In the genomic region with DNA sequence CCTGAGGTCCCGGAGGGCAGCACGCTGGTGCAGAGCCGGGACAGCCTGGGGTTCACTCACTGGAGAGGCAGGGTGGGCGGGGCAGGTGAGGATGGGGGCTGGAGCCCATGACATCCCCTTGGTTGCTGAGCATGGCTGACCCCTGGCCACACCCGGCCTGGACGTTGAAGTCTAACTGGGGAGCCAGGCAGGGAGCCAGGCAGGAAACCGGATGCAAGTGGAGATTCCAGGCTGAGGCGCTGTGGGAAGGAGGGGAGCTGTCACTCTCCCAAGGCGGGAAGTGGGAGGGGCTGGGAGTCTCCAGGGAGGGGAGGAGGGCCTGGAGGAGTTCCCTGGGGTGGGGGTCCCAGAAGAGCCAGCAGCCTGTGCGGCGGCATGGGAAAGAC, we compare ENCODE assay signal across 8 cellular contexts. TPM values are rescaled to one million over a fixed set of nuclear protein-coding genes. Genes with fewer than 3 reads are reported as not detected.
DNase-seq lines count a peak whose midpoint lies in the region; ATAC-seq and TF ChIP-seq lines count a peak whose summit lies in the region.

No MANE protein-coding gene starts in this region.

- H3K27ac Mint-ChIP-seq in glutamatergic neuron (ENCODE audit: unreplicated experiment): peak overlapping the region; percentile 79
- H3K27ac Mint-ChIP-seq in stimulated activated naive CD8-positive, alpha-beta T cell treated with anti-CD3 and anti-CD28 coated beads, Interleukin-15, amount 100 ng/mL, for 72 hours: no peak overlapping the region

- H3K27me3 Mint-ChIP-seq in glutamatergic neuron (ENCODE audit: unreplicated experiment): peaks cover 5% of the 10 kb centered on the region
- H3K27me3 Mint-ChIP-seq in stimulated activated naive CD8-positive, alpha-beta T cell treated with anti-CD3 and anti-CD28 coated beads, Interleukin-15, amount 100 ng/mL, for 72 hours: no peaks in the 10 kb centered on the region

- no peaks in the 10 kb centered on the region for H3K27me3 ChIP-seq in osteoblast (ENCODE audit: insufficient read depth, low read length)

- no peaks in the 10 kb centered on the region for H4K20me1 ChIP-seq in osteoblast (ENCODE audit: insufficient read depth, low read length)

- no peaks in the 10 kb centered on the region for H3K36me3 Mint-ChIP-seq in glutamatergic neuron (ENCODE audit: unreplicated experiment)

- DNase-seq in GM03348 (ENCODE audit: low spot score) (peak; percentile 95), T1000 (lab: John Stamatoyannopoulos, UW) (peak; percentile 40), glutamatergic neuron (peak; percentile 46), osteoblast (ENCODE audit: insufficient read length, low spot score, missing footprints) (peak; percentile 99), NCI-H345 (lab: John Stamatoyannopoulos, UW) (no peak), MV-4-11 (lab: John Stamatoyannopoulos, UW) (no peak)
- no peak for DNase-seq in stimulated activated naive CD8-positive, alpha-beta T cell treated with anti-CD3 and anti-CD28 coated beads, Interleukin-15, amount 100 ng/mL, for 72 hours
- no peak for DNase-seq in activated CD8-positive, alpha-beta memory T cell treated with anti-CD3 and anti-CD28 coated beads, Interleukin-2, amount 50 U/mL, for 48 hours

- peak overlapping the region; percentile 83 for H2AFZ ChIP-seq in osteoblast (ENCODE audit: low read length)

- H3K9me3 ChIP-seq in osteoblast (ENCODE audit: low read depth, low read length): no peaks in the 10 kb centered on the region

- H3K79me2 ChIP-seq in osteoblast (ENCODE audit: insufficient read depth, low read length): peaks cover 3% of the 10 kb centered on the region

- TF ChIP-seq CTCF in glutamatergic neuron (IDR thresholded peaks at IDR 0.05; ENCODE audit: partially characterized antibody, unreplicated experiment) (no peak), osteoblast (IDR thresholded peaks at IDR 0.05; ENCODE audit: extremely low read depth, low read depth, low read length) (no peak)

- no peaks in the 10 kb centered on the region for H3K9me3 Mint-ChIP-seq in glutamatergic neuron (ENCODE audit: unreplicated experiment)
- no peaks in the 10 kb centered on the region for H3K9me3 Mint-ChIP-seq in stimulated activated naive CD8-positive, alpha-beta T cell treated with anti-CD3 and anti-CD28 coated beads, Interleukin-15, amount 100 ng/mL, for 72 hours

- no peaks in the 10 kb centered on the region for H3K36me3 ChIP-seq in osteoblast (ENCODE audit: insufficient read depth, low read length)

- H3K4me1 ChIP-seq in osteoblast (ENCODE audit: insufficient read depth, low read length): peaks cover 32% of the 10 kb centered on the region

- no peak overlapping the region for H3K4me3 Mint-ChIP-seq in glutamatergic neuron (ENCODE audit: unreplicated experiment)
- no peak overlapping the region for H3K4me3 Mint-ChIP-seq in stimulated activated naive CD8-positive, alpha-beta T cell treated with anti-CD3 and anti-CD28 coated beads, Interleukin-15, amount 100 ng/mL, for 72 hours

- no peak for ATAC-seq in stimulated activated naive CD8-positive, alpha-beta T cell treated with anti-CD3 and anti-CD28 coated beads, Interleukin-15, amount 100 ng/mL, for 72 hours

- peaks cover 15% of the 10 kb centered on the region for H3K4me1 Mint-ChIP-seq in glutamatergic neuron (ENCODE audit: low read depth, unreplicated experiment)
- peaks cover 47% of the 10 kb centered on the region for H3K4me1 Mint-ChIP-seq in stimulated activated naive CD8-positive, alpha-beta T cell treated with anti-CD3 and anti-CD28 coated beads, Interleukin-15, amount 100 ng/mL, for 72 hours

- H3K27ac ChIP-seq in osteoblast (ENCODE audit: low read depth, low read length): peak overlapping the region; percentile 97

- peak overlapping the region; percentile 66 for H3K4me3 ChIP-seq in osteoblast (ENCODE audit: insufficient read depth, low read length)

- H3K4me2 ChIP-seq in osteoblast (ENCODE audit: insufficient read depth, low read length): peak overlapping the region; percentile 76

RNA-seq across cellular contexts. Expression of a gene that starts 7.7 kb away (rescaled TPM):
- total RNA-seq in glutamatergic neuron (ENCODE audit: unreplicated experiment) (11.8 TPM), osteoblast (46.6 and 49.2 TPM in 2 replicates)

RNA-seq across cellular contexts. Expression of a gene that starts 42.3 kb away (rescaled TPM):
- total RNA-seq in glutamatergic neuron (ENCODE audit: unreplicated experiment): 45.1 TPM
- total RNA-seq in osteoblast: 2.1 and 4.3 TPM in 2 replicates

Comparison
In these comparisons a context has a peak if more than half of its experiments do, and no peak if none do; other contexts are left out.
1. DNase-seq: peak in GM03348 (single experiment), T1000 (single experiment), glutamatergic neuron (single experiment) and osteoblast (single experiment); none in NCI-H345 (single experiment), MV-4-11 (single experiment), stimulated activated naive CD8-positive, alpha-beta T cell treated with anti-CD3 and anti-CD28 coated beads, Interleukin-15, amount 100 ng/mL, for 72 hours (0 of 2) and activated CD8-positive, alpha-beta memory T cell treated with anti-CD3 and anti-CD28 coated beads, Interleukin-2, amount 50 U/mL, for 48 hours (single experiment).